ENCODE assay signal across 21 cellular contexts in genomic region chr11:13503393-13503792, GRCh38. TPM values are rescaled to one million over a fixed set of nuclear protein-coding genes. Genes with fewer than 3 reads are reported as not detected.
A peak's percentile ranks its signal among the peaks of the same experiment; 100 is the strongest.
DNase-seq lines count a peak whose midpoint lies in the region; ATAC-seq and TF ChIP-seq lines count a peak whose summit lies in the region.
"Had no signal": no experiment of that assay in that cellular context is flagged by ENCODE, and none has a peak within 500 bp of the region (broad histone marks: within the 10 kb centered on the region; RNA-seq: fewer than 3 reads in every experiment).

No MANE protein-coding gene starts in this region.

- ATAC-seq in left colon (peak; percentile 92), upper lobe of right lung (peak; percentile 17), GM18511 (IDR thresholded peaks at IDR 0.05; ENCODE audit: unreplicated experiment) (no peak)
- ATAC-seq: GM12878, GM23338, HCT116 had no signal

- H3K18ac ChIP-seq in trophoblast cell (ENCODE audit: low read length): no peak overlapping the region

- H3K27me3 ChIP-seq in colonic mucosa: no peaks in the 10 kb centered on the region
- H3K27me3 ChIP-seq in prostate gland (replicated peaks; ENCODE audit: insufficient read depth): no peaks in the 10 kb centered on the region
- H3K27me3 ChIP-seq in upper lobe of right lung: no peaks in the 10 kb centered on the region
- H3K27me3 ChIP-seq in trophoblast cell (ENCODE audit: insufficient read depth, low read length): no peaks in the 10 kb centered on the region

- H3K27ac ChIP-seq in colonic mucosa (no peak overlapping the region), prostate gland (no peak overlapping the region), upper lobe of right lung (no peak overlapping the region), trophoblast cell (ENCODE audit: low read depth, low read length) (no peak overlapping the region)

- H4K12ac ChIP-seq in trophoblast cell (ENCODE audit: low read depth, low read length): no peak overlapping the region

- no peaks in the 10 kb centered on the region for H3K4me1 ChIP-seq in colonic mucosa
- H3K4me1 ChIP-seq in prostate gland (replicated peaks): no peaks in the 10 kb centered on the region
- no peaks in the 10 kb centered on the region for H3K4me1 ChIP-seq in upper lobe of right lung
- H3K4me1 ChIP-seq in trophoblast cell (ENCODE audit: control insufficient read depth in 1 of 2, insufficient read depth in 2 of 2, low read length in 2 of 2): no peaks in the 10 kb centered on the region

- no peak overlapping the region for H2AK5ac ChIP-seq in trophoblast cell (ENCODE audit: low read length)

- H3K9ac ChIP-seq in colonic mucosa (ENCODE audit: low read depth in 2 of 2, low read length in 2 of 2) (no peak overlapping the region), trophoblast cell (ENCODE audit: low read length) (no peak overlapping the region)

- 45% methylated on average over 1 of the region's 1 CpG for WGBS in prostate gland
- no CpG with 5 or more reads among the region's 1 CpG for WGBS in trophoblast cell (ENCODE audit: extremely low coverage, insufficient coverage, insufficient read length)

- DNase-seq in colonic mucosa: peak; percentile 31
- no peak for DNase-seq in left colon
- peak; percentile 6 for DNase-seq in prostate gland (ENCODE audit: low spot score)
- no peak for DNase-seq in upper lobe of right lung
- no peak for DNase-seq in trophoblast cell
- DNase-seq in GM19240 (ENCODE audit: insufficient read length, low spot score): no peak
- DNase-seq: C1 segment of cervical spinal cord; CD4-positive, alpha-beta memory T cell; DMS 273 treated with DMSO at 0.1 percent for 48 hours; DMS79; EL; GDM1; H9 had no signal

- TF ChIP-seq POLR2A in prostate gland (IDR thresholded peaks at IDR 0.05): no peak

- no peak overlapping the region for H2AFZ ChIP-seq in trophoblast cell (ENCODE audit: insufficient read depth, low read length, poor library complexity)
- H2AFZ ChIP-seq: GM23338 had no signal

- TF ChIP-seq CTCF in colonic mucosa (IDR thresholded peaks at IDR 0.05) (no peak), prostate gland (IDR thresholded peaks at IDR 0.05) (no peak), upper lobe of right lung (IDR thresholded peaks at IDR 0.05) (no peak)

- no peak overlapping the region for H3K4ac ChIP-seq in trophoblast cell (ENCODE audit: low read depth, low read length)

- intact Hi-C loops in colonic mucosa (cut with DNase I): no loop called here
- intact Hi-C loops in left colon (cut with DNase I, micrococcal nuclease): no loop called here
- intact Hi-C loops in prostate gland (cut with DNase I): no loop called here
- intact Hi-C loops in upper lobe of right lung (cut with DNase I): no loop called here

- H3K4me3 ChIP-seq in colonic mucosa (no peak overlapping the region), prostate gland (no peak overlapping the region), upper lobe of right lung (no peak overlapping the region), trophoblast cell (ENCODE audit: low read depth, low read length) (no peak overlapping the region)
- H3K4me3 ChIP-seq: GM12878, GM23338 had no signal

- no peak overlapping the region for H2BK5ac ChIP-seq in trophoblast cell (ENCODE audit: low read depth, low read length, poor library complexity)

- no peak overlapping the region for H4K8ac ChIP-seq in trophoblast cell (ENCODE audit: low read depth, low read length)

- H3K4me2 ChIP-seq in trophoblast cell (ENCODE audit: low read length): no peak overlapping the region
- H3K4me2 ChIP-seq: GM23338 had no signal

- H2BK12ac ChIP-seq in trophoblast cell (ENCODE audit: low read length): no peak overlapping the region

- no peaks in the 10 kb centered on the region for H3K79me1 ChIP-seq in trophoblast cell (ENCODE audit: low read length)

- no peak overlapping the region for H2BK120ac ChIP-seq in trophoblast cell (ENCODE audit: insufficient read depth, low read length, poor library complexity)

- H3K36me3 ChIP-seq in colonic mucosa (no peaks in the 10 kb centered on the region), prostate gland (no peaks in the 10 kb centered on the region), upper lobe of right lung (no peaks in the 10 kb centered on the region), trophoblast cell (ENCODE audit: control insufficient read depth in 1 of 2, insufficient read depth in 2 of 2, low read length in 2 of 2) (no peaks in the 10 kb centered on the region)

- no peak overlapping the region for H3K23ac ChIP-seq in trophoblast cell (ENCODE audit: low read length)

- H4K91ac ChIP-seq in trophoblast cell (ENCODE audit: low read depth, low read length): no peak overlapping the region

- no peak overlapping the region for H3K14ac ChIP-seq in trophoblast cell (ENCODE audit: low read length)

- no peaks in the 10 kb centered on the region for H3K79me2 ChIP-seq in trophoblast cell (ENCODE audit: control insufficient read depth, insufficient read depth, low read length, poor library complexity)

- no peaks in the 10 kb centered on the region for H3K9me3 ChIP-seq in colonic mucosa
- H3K9me3 ChIP-seq in prostate gland: no peaks in the 10 kb centered on the region
- H3K9me3 ChIP-seq in upper lobe of right lung: no peaks in the 10 kb centered on the region
- no peaks in the 10 kb centered on the region for H3K9me3 ChIP-seq in trophoblast cell (ENCODE audit: insufficient read depth, low read depth, low read length)

RNA-seq across cellular contexts. Expression of gene PTH, which starts 7.6 kb away (rescaled TPM):
- total RNA-seq in colonic mucosa (not detected), left colon (not detected), prostate gland (not detected), upper lobe of right lung (not detected)
- polyA plus RNA-seq in trophoblast cell (2013): not detected in 2 replicates
- total RNA-seq: A172; A673; CD4-positive, alpha-beta memory T cell; GM12878; GM23338; H4; H9 had no signal
- polyA plus RNA-seq: BJ; CD4-positive, alpha-beta memory T cell; GM12878; GM23338 had no signal

RNA-seq across cellular contexts. Expression of gene BTBD10, which starts 40.4 kb away (rescaled TPM):
- total RNA-seq in colonic mucosa: 10 to 100 TPM; 31.8 to 34.5 TPM
- 10 to 100 TPM; 30.3 to 33.9 TPM for total RNA-seq in left colon
- total RNA-seq in prostate gland: 10 to 100 TPM; 21.9 to 31.8 TPM
- total RNA-seq in upper lobe of right lung: 21.9 TPM
- 35.3 and 36.4 TPM in 2 replicates for polyA plus RNA-seq in trophoblast cell (2013)

Comparison
In these comparisons a context has a peak if more than half of its experiments do, and no peak if none do; other contexts are left out.
1. DNase-seq: peak in colonic mucosa (single experiment) and prostate gland (single experiment); none in left colon (0 of 2), upper lobe of right lung (single experiment), trophoblast cell (0 of 2) and GM19240 (single experiment).